In genomic region chr16:35908942-35909341, GRCh38 we compare ENCODE assay signal across 13 cellular contexts.
DNase-seq lines count a peak whose midpoint lies in the region; ATAC-seq and TF ChIP-seq lines count a peak whose summit lies in the region.
"Had no signal": no experiment of that assay in that cellular context is flagged by ENCODE, and none has a peak within 500 bp of the region (broad histone marks: within the 10 kb centered on the region; RNA-seq: fewer than 3 reads in every experiment).

No MANE protein-coding gene starts in this region.

- no peak overlapping the region for H3K4me3 ChIP-seq in epithelial cell of proximal tubule (ENCODE audit: low read depth, low read length)
- H3K4me3 ChIP-seq: tibial nerve had no signal

- no peak for ATAC-seq in GM18873 (IDR thresholded peaks at IDR 0.05; ENCODE audit: low FRiP score, unreplicated experiment)

- peak; percentile 49 for TF ChIP-seq CTCF in GM12873 (IDR thresholded peaks at IDR 0.05; ENCODE audit: insufficient read depth, low read depth, low read length, missing control alignments)
- TF ChIP-seq CTCF in epithelial cell of proximal tubule (conservative IDR thresholded peaks at IDR 0.05; ENCODE audit: low read depth, low read length), result peak; percentile 42

- DNase-seq in DMS53 (lab: John Stamatoyannopoulos, UW) (peak; percentile 19), DMS53 treated with DMSO at 0.1 percent for 48 hours (lab: John Stamatoyannopoulos, UW; ENCODE audit: unreplicated experiment) (no peak), NCI-H2171 (lab: John Stamatoyannopoulos, UW) (peak; percentile 1), epithelial cell of proximal tubule (ENCODE audit: low read depth) (no peak), mesenteric fat pad (ENCODE audit: low spot score) (no peak), NCI-H524 treated with DMSO at 0.1 percent for 48 hours (lab: John Stamatoyannopoulos, UW) (no peak)
- DNase-seq: 8988T, caudate nucleus, NCI-H1092 treated with DMSO at 0.1 percent for 48 hours, nucleus accumbens had no signal

Comparison
In these comparisons a context has a peak if more than half of its experiments do, and no peak if none do; other contexts are left out.
1. DNase-seq: peak in DMS53 (single experiment) and NCI-H2171 (single experiment); none in DMS53 treated with DMSO at 0.1 percent for 48 hours (single experiment), epithelial cell of proximal tubule (single experiment), mesenteric fat pad (single experiment) and NCI-H524 treated with DMSO at 0.1 percent for 48 hours (single experiment).